In the genomic region with DNA sequence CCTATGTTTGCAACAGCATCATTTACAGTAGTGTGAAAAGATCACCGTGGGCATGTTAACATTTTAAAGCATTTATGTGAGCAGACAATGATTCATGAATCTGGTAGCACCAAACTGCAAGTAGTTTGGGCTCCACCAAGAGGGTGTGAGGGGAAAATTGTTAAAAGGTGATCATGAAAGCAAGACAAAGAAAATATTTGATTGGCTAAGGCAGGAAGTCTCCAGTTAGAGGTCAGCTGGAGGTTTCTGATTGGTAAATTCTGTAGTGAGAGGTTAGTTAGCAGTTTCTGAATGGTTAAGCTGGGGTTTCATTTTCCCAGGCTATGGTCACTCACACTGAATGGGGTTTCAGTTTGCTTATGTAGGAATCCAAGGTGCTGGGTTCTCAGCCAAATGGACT, we compare ENCODE assay signal across 11 cellular contexts. TPM values are rescaled to one million over a fixed set of nuclear protein-coding genes. Genes with fewer than 3 reads are reported as not detected.
DNase-seq lines count a peak whose midpoint lies in the region; ATAC-seq and TF ChIP-seq lines count a peak whose summit lies in the region.
"Had no signal": no experiment of that assay in that cellular context is flagged by ENCODE, and none has a peak within 500 bp of the region (broad histone marks: within the 10 kb centered on the region; RNA-seq: fewer than 3 reads in every experiment).

No MANE protein-coding gene starts in this region.

- TF ChIP-seq CTCF in RWPE1 (conservative IDR thresholded peaks at IDR 0.05; ENCODE audit: low read depth): no peak; the same call in 1 of the 2 replicates
- TF ChIP-seq CTCF in type B pancreatic cell (conservative IDR thresholded peaks at IDR 0.05): no peak

- CTCF ChIA-PET in RWPE1 (lab: Yijun Ruan, JAX): interaction anchor here (0.6 to 1.7 kb wide), 5 partner anchors 13 to 687 kb away, joined by 3 to 5 read pairs (median 3); no protein-coding TSS in a partner anchor

- peaks cover 9% of the 10 kb centered on the region for H3K27me3 Mint-ChIP-seq in type B pancreatic cell

- H3K4me1 Mint-ChIP-seq in type B pancreatic cell (ENCODE audit: unreplicated experiment): no peaks in the 10 kb centered on the region
- H3K4me1 Mint-ChIP-seq: naive B cell had no signal

- H3K27ac ChIP-seq in RWPE1: no peak overlapping the region

- DNase-seq in RWPE1 (ENCODE audit: low spot score): peak; percentile 46
- DNase-seq in type B pancreatic cell (ENCODE audit: extremely low spot score, unreplicated experiment): no peak
- DNase-seq in NCI-H1694 treated with DMSO at 0.1 percent for 48 hours (lab: John Stamatoyannopoulos, UW): no peak
- no peak for DNase-seq in GDM1 (lab: John Stamatoyannopoulos, UW)
- DNase-seq in activated T-cell treated with anti-CD3 and anti-CD28 coated beads, Interleukin-2, amount 50 U/mL, for 1 hour: no peak
- DNase-seq: MV-4-11, naive B cell had no signal

- H3K4me3 Mint-ChIP-seq in type B pancreatic cell: no peak overlapping the region
- H3K4me3 Mint-ChIP-seq: activated naive CD8-positive, alpha-beta T cell; naive B cell had no signal

- H3K9me3 Mint-ChIP-seq in type B pancreatic cell: no peaks in the 10 kb centered on the region

- H3K27ac Mint-ChIP-seq in type B pancreatic cell: no peak overlapping the region
- H3K27ac Mint-ChIP-seq: activated naive CD8-positive, alpha-beta T cell; naive B cell had no signal

- H3K36me3 Mint-ChIP-seq in type B pancreatic cell: peaks cover 3% of the 10 kb centered on the region
- H3K36me3 Mint-ChIP-seq: activated naive CD8-positive, alpha-beta T cell; naive B cell had no signal

- peak; percentile 89 for ATAC-seq in GM18502 (IDR thresholded peaks at IDR 0.05; ENCODE audit: poor library complexity, unreplicated experiment)
- peak; percentile 94 for ATAC-seq in GM19463 (IDR thresholded peaks at IDR 0.05; ENCODE audit: unreplicated experiment)
- ATAC-seq in HG03064 (IDR thresholded peaks at IDR 0.05; ENCODE audit: low read depth, unreplicated experiment): peak; percentile 91

- POLR2A ChIA-PET in RWPE1 (lab: Yijun Ruan, JAX; ENCODE audit: low non-redundant PET): no interaction called here

RNA-seq across cellular contexts. Expression of gene DRD1, which starts 13.5 kb away (rescaled TPM):
- 0.17 and 0.87 TPM in 2 replicates for total RNA-seq in type B pancreatic cell (ENCODE audit: low replicate concordance)

RNA-seq across cellular contexts. Expression of gene SFXN1, which starts 20.9 kb away (rescaled TPM):
- total RNA-seq in type B pancreatic cell (ENCODE audit: low replicate concordance): 79.2 and 84.3 TPM in 2 replicates
